14 cellular contexts compared by ENCODE assay signal in genomic region chr15:93089855-93090305, GRCh38. TPM values are rescaled to one million over a fixed set of nuclear protein-coding genes. Genes with fewer than 3 reads are reported as not detected.
DNase-seq lines count a peak whose midpoint lies in the region; ATAC-seq, FAIRE-seq and TF ChIP-seq lines count a peak whose summit lies in the region.
"Had no signal": no experiment of that assay in that cellular context is flagged by ENCODE, and none has a peak within 500 bp of the region (broad histone marks: within the 10 kb centered on the region; RNA-seq: fewer than 3 reads in every experiment).

No MANE protein-coding gene starts in this region.

- H3K27ac ChIP-seq in CD4-positive, alpha-beta memory T cell (ENCODE audit: low read depth, low read length), result no peak overlapping the region
- H3K27ac ChIP-seq in SJCRH30 (no peak overlapping the region), left ventricle myocardium inferior (replicated peaks) (peak overlapping the region; percentile 91), trophoblast cell (ENCODE audit: low read depth, low read length) (no peak overlapping the region), kidney (ENCODE audit: low read depth in 2 of 2, low read length in 2 of 2) (no peak overlapping the region)

- no peak overlapping the region for H2BK120ac ChIP-seq in trophoblast cell (ENCODE audit: insufficient read depth, low read length, poor library complexity)

- H3K79me2 ChIP-seq in trophoblast cell (ENCODE audit: control insufficient read depth, insufficient read depth, low read length, poor library complexity), result no peaks in the 10 kb centered on the region

- H3K4me3 ChIP-seq in CD4-positive, alpha-beta memory T cell (ENCODE audit: low read length in 2 of 2), result no peak overlapping the region
- H3K4me3 ChIP-seq in SJCRH30, result peak overlapping the region; percentile 70; the same call in 1 of the 2 replicates
- H3K4me3 ChIP-seq in left ventricle myocardium inferior, result peak overlapping the region; percentile 83
- H3K4me3 ChIP-seq in trophoblast cell (ENCODE audit: low read depth, low read length), result no peak overlapping the region
- no peak overlapping the region for H3K4me3 ChIP-seq in mucosa of descending colon
- H3K4me3 ChIP-seq in kidney (ENCODE audit: low read length in 2 of 2), result peak overlapping the region in 1 of 2 donors; percentile 18

- no CpG with 5 or more reads among the region's 20 CpGs for WGBS in trophoblast cell (ENCODE audit: extremely low coverage, insufficient coverage, insufficient read length)

- H3K18ac ChIP-seq in trophoblast cell (ENCODE audit: low read length), result no peak overlapping the region

- H2AFZ ChIP-seq in trophoblast cell (ENCODE audit: insufficient read depth, low read length, poor library complexity), result no peak overlapping the region

- H3K9ac ChIP-seq in trophoblast cell (ENCODE audit: low read length) (no peak overlapping the region), kidney (ENCODE audit: low read length in 2 of 2) (no peak overlapping the region)

- no peaks in the 10 kb centered on the region for H3K79me1 ChIP-seq in trophoblast cell (ENCODE audit: low read length)

- POLR2A ChIA-PET in CD4-positive, alpha-beta memory T cell (lab: Charles Lee; ENCODE audit: partially characterized antibody), result no interaction called here

- no peak overlapping the region for H2BK5ac ChIP-seq in trophoblast cell (ENCODE audit: low read depth, low read length, poor library complexity)

- no peaks in the 10 kb centered on the region for H3K9me3 ChIP-seq in CD4-positive, alpha-beta memory T cell (ENCODE audit: control insufficient read depth in 1 of 2, low read length in 2 of 2)
- H3K9me3 ChIP-seq in SJCRH30 (replicated peaks), result no peaks in the 10 kb centered on the region
- no peaks in the 10 kb centered on the region for H3K9me3 ChIP-seq in left ventricle myocardium inferior (replicated peaks)
- H3K9me3 ChIP-seq in trophoblast cell (ENCODE audit: insufficient read depth, low read depth, low read length), result peaks cover 3% of the 10 kb centered on the region
- H3K9me3 ChIP-seq in mucosa of descending colon, result no peaks in the 10 kb centered on the region
- no peaks in the 10 kb centered on the region for H3K9me3 ChIP-seq in kidney (ENCODE audit: control insufficient read depth in 1 of 2, low read length in 2 of 2)

- TF ChIP-seq CTCF in left ventricle myocardium inferior (IDR thresholded peaks at IDR 0.05; ENCODE audit: borderline replicate concordance) (no peak), mucosa of descending colon (IDR thresholded peaks at IDR 0.05) (no peak), kidney (IDR thresholded peaks at IDR 0.05; ENCODE audit: borderline replicate concordance, extremely low read depth, insufficient read depth) (no peak)

- H3K4me2 ChIP-seq in trophoblast cell (ENCODE audit: low read length), result peak overlapping the region; percentile 30

- no peak for DNase-seq in CD4-positive, alpha-beta memory T cell
- peak in 1 of 2 experiments; percentile 35 for DNase-seq in SJCRH30
- DNase-seq in left ventricle myocardium inferior, result peak; percentile 62
- DNase-seq in trophoblast cell, result no peak
- DNase-seq in SKM-1 (lab: John Stamatoyannopoulos, UW; ENCODE audit: unreplicated experiment), result no peak
- DNase-seq in mucosa of descending colon, result no peak
- no peak for DNase-seq in GM19238 (ENCODE audit: insufficient read length, low spot score)
- no peak for DNase-seq in kidney
- DNase-seq: DMS153; effector CD8-positive, alpha-beta T cell; islet precursor cell; NCI-H446; T-helper 1 cell had no signal

- H3K27ac Mint-ChIP-seq in CD4-positive, alpha-beta memory T cell, result no peak overlapping the region

- FAIRE-seq in kidney (lab: Jason Lieb, UNC), result no peak

- peaks cover 17% of the 10 kb centered on the region for H3K4me1 ChIP-seq in CD4-positive, alpha-beta memory T cell (ENCODE audit: insufficient read depth, low read length)
- H3K4me1 ChIP-seq in SJCRH30, result peaks cover 7% of the 10 kb centered on the region; the same call in 1 of the 2 replicates
- peaks cover 26% of the 10 kb centered on the region for H3K4me1 ChIP-seq in left ventricle myocardium inferior
- H3K4me1 ChIP-seq in trophoblast cell (ENCODE audit: control insufficient read depth in 1 of 2, insufficient read depth in 2 of 2, low read length in 2 of 2), result peaks cover 7% of the 10 kb centered on the region in 2 experiments
- peaks cover 14% of the 10 kb centered on the region for H3K4me1 ChIP-seq in mucosa of descending colon (ENCODE audit: low read depth)
- H3K4me1 ChIP-seq in kidney (ENCODE audit: control insufficient read depth in 1 of 2, insufficient read depth in 1 of 2, low read depth in 1 of 2, low read length in 2 of 2), result peaks cover 0 to 2% of the 10 kb centered on the region in 2 donors

- no peak overlapping the region for H3K14ac ChIP-seq in trophoblast cell (ENCODE audit: low read length)

- CTCF ChIA-PET in CD4-positive, alpha-beta memory T cell (lab: Charles Lee; ENCODE audit: partially characterized antibody), result interaction anchor here (0.6 to 1.6 kb wide), 2 partner anchors 19 to 1030 kb away, joined by 3 to 4 read pairs; no protein-coding TSS in a partner anchor

- no peaks in the 10 kb centered on the region for H3K36me3 ChIP-seq in CD4-positive, alpha-beta memory T cell (ENCODE audit: insufficient read depth, low read length)
- H3K36me3 ChIP-seq in SJCRH30 (peaks cover 10% of the 10 kb centered on the region; the same call in 1 of the 2 replicates), left ventricle myocardium inferior (no peaks in the 10 kb centered on the region), trophoblast cell (ENCODE audit: control insufficient read depth in 1 of 2, insufficient read depth in 2 of 2, low read length in 2 of 2) (no peaks in the 10 kb centered on the region), mucosa of descending colon (ENCODE audit: low read depth) (no peaks in the 10 kb centered on the region), kidney (ENCODE audit: control insufficient read depth in 1 of 2, insufficient read depth in 2 of 2, low read length in 2 of 2) (no peaks in the 10 kb centered on the region)

- H2AK5ac ChIP-seq in trophoblast cell (ENCODE audit: low read length), result no peak overlapping the region

- no peak for ATAC-seq in mucosa of descending colon
- ATAC-seq: HCT116 had no signal

- H3K9me3 Mint-ChIP-seq in CD4-positive, alpha-beta memory T cell, result no peaks in the 10 kb centered on the region

- intact Hi-C loops in CD4-positive, alpha-beta memory T cell (cut with micrococcal nuclease), result loop anchor here (5.0 to 10.0 kb wide), 2 partner anchors 245 to 1232 kb away; no protein-coding TSS in a partner anchor
- intact Hi-C loops in left ventricle myocardium inferior (cut with micrococcal nuclease) (no loop called here), mucosa of descending colon (cut with DNase I, micrococcal nuclease) (no loop called here), kidney (cut with DNase I) (no loop called here)

- peaks cover 6 to 16% (median 11%) of the 10 kb centered on the region in 4 donors for H3K4me1 Mint-ChIP-seq in CD4-positive, alpha-beta memory T cell

- no peak overlapping the region for H2BK12ac ChIP-seq in trophoblast cell (ENCODE audit: low read length)

- H4K91ac ChIP-seq in trophoblast cell (ENCODE audit: low read depth, low read length), result no peak overlapping the region

- peak overlapping the region in 7 of 8 donors; percentile 40 to 88 (median 79) for H3K4me3 Mint-ChIP-seq in CD4-positive, alpha-beta memory T cell

- no peak overlapping the region for H3K23ac ChIP-seq in trophoblast cell (ENCODE audit: low read length)

- H4K12ac ChIP-seq in trophoblast cell (ENCODE audit: low read depth, low read length), result no peak overlapping the region

- H3K27me3 ChIP-seq in CD4-positive, alpha-beta memory T cell (ENCODE audit: insufficient read depth, low read length), result peaks cover 28% of the 10 kb centered on the region
- H3K27me3 ChIP-seq in SJCRH30, result no peaks in the 10 kb centered on the region
- peaks cover 51% of the 10 kb centered on the region for H3K27me3 ChIP-seq in left ventricle myocardium inferior (ENCODE audit: low read depth)
- peaks cover 31% of the 10 kb centered on the region for H3K27me3 ChIP-seq in trophoblast cell (ENCODE audit: insufficient read depth, low read length)

- H4K8ac ChIP-seq in trophoblast cell (ENCODE audit: low read depth, low read length), result no peak overlapping the region

- peaks cover 38 to 44% of the 10 kb centered on the region in 2 donors for H3K27me3 Mint-ChIP-seq in CD4-positive, alpha-beta memory T cell

- H3K36me3 Mint-ChIP-seq in CD4-positive, alpha-beta memory T cell, result no peaks in the 10 kb centered on the region

- no peak overlapping the region for H3K4ac ChIP-seq in trophoblast cell (ENCODE audit: low read depth, low read length)

RNA-seq across cellular contexts. Expression of gene RGMA, which starts 0.9 kb away (rescaled TPM):
- not detected for total RNA-seq in CD4-positive, alpha-beta memory T cell
- polyA plus RNA-seq in CD4-positive, alpha-beta memory T cell, result not detected
- 52.5 and 52.7 TPM in 2 replicates for total RNA-seq in SJCRH30 (2014; rRNA removed; shearing (Covaris generic))
- total RNA-seq in left ventricle myocardium inferior (16.9 TPM), mucosa of descending colon (10 to 100 TPM in 2 of 3 donors, 1 to 10 TPM in 1; 2.8 to 88.4 (median 10.6) TPM), kidney (4.7 TPM)
- polyA plus RNA-seq in trophoblast cell (2013), result 0.33 and 0.40 TPM in 2 replicates
- polyA plus RNA-seq in kidney (ENCODE audit: insufficient read depth, low read depth, low replicate concordance), result 4.4 TPM

Comparison
In these comparisons a context has a peak if more than half of its experiments do, and no peak if none do; other contexts are left out.
1. H3K4me3 ChIP-seq: peak in SJCRH30 (single experiment) and left ventricle myocardium inferior (single experiment); none in CD4-positive, alpha-beta memory T cell (0 of 2), trophoblast cell (single experiment) and mucosa of descending colon (single experiment).